Comparison of ENCODE assay signal across 12 cellular contexts in the genomic region with DNA sequence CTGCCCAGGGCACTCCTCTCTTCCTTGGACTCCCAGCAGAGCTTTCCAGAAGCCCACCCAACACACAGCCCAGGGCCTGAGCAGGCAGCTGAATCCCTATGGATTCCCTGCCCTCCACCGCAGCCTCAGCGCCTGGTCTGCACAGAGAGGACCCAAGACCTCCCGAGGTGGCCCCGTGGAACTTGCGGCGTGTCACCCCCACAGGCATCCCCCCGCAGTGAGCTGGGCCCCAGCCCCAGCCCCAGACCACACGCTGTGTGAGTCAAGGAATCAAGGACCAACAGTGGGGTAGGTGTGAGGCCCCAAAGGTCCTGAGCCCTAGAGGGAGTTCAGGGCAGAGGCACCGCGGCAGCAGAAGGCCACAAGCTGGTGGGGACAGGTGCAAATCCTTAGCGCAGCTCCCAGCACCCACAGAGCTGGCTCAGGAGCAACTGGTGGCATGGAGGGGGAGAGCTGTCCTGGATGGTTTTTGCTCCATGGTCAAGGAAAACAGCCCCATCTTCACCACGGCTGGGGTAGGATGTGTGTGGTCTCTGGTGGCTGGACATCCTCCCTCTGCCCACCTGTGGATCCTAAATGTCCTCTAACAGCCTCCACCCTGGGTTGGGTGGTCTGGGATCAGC. TPM values are rescaled to one million over a fixed set of nuclear protein-coding genes. Genes with fewer than 3 reads are reported as not detected.
DNase-seq lines count a peak whose midpoint lies in the region; ATAC-seq and TF ChIP-seq lines count a peak whose summit lies in the region.
"Had no signal": no experiment of that assay in that cellular context is flagged by ENCODE, and none has a peak within 500 bp of the region (broad histone marks: within the 10 kb centered on the region; RNA-seq: fewer than 3 reads in every experiment).

No MANE protein-coding gene starts in this region.

- H3K9me3 ChIP-seq in adrenal gland (replicated peaks in 1 of 3) (no peaks in the 10 kb centered on the region), mesenchymal stem cell (ENCODE audit: control insufficient read depth, low read length) (no peaks in the 10 kb centered on the region), stomach (no peaks in the 10 kb centered on the region), uterus (no peaks in the 10 kb centered on the region)

- H4K91ac ChIP-seq in mesenchymal stem cell (ENCODE audit: low read length): no peak overlapping the region

- WGBS in adrenal gland, 4 donors: 85 to 92% (median 89%) methylated on average over 2 to 12 of the region's 12 CpGs
- WGBS in mesenchymal stem cell: 96% methylated on average over 12 of the region's 12 CpGs
- 89 to 95% (median 94%) methylated on average over 8 to 12 of the region's 12 CpGs for WGBS in stomach, 5 donors

- H3K4me2 ChIP-seq in mesenchymal stem cell (ENCODE audit: low read length, poor library complexity, severe bottlenecking): no peak overlapping the region

- no peak overlapping the region for H2BK15ac ChIP-seq in mesenchymal stem cell (ENCODE audit: low read depth, poor library complexity, severe bottlenecking)

- peak overlapping the region; percentile 27 for H4K8ac ChIP-seq in mesenchymal stem cell (ENCODE audit: low read length)

- H3K27me3 ChIP-seq in adrenal gland: no peaks in the 10 kb centered on the region
- no peaks in the 10 kb centered on the region for H3K27me3 ChIP-seq in mesenchymal stem cell (ENCODE audit: control insufficient read depth in 1 of 2, insufficient read depth in 1 of 2, low read length in 2 of 2)
- no peaks in the 10 kb centered on the region for H3K27me3 ChIP-seq in stomach
- H3K27me3 ChIP-seq in uterus: no peaks in the 10 kb centered on the region

- peak overlapping the region in 1 of 2 experiments; percentile 1 for H2BK12ac ChIP-seq in mesenchymal stem cell (ENCODE audit: low read length in 2 of 2)

- peak overlapping the region in 1 of 2 experiments; percentile 50 for H3K23ac ChIP-seq in mesenchymal stem cell (ENCODE audit: low read length in 2 of 2)

- peak; percentile 49 for DNase-seq in activated CD8-positive, alpha-beta memory T cell treated with anti-CD3 and anti-CD28 coated beads for 24 hours
- DNase-seq in activated CD8-positive, alpha-beta memory T cell treated with anti-CD3 and anti-CD28 coated beads, Interleukin-2, amount 50 U/mL, for 48 hours: no peak
- peak in 4 of 7 donors; percentile 7 to 48 (median 18) for DNase-seq in adrenal gland
- DNase-seq in mesenchymal stem cell: no peak
- no peak for DNase-seq in stomach
- no peak for DNase-seq in uterus
- no peak for DNase-seq in stimulated activated naive CD8-positive, alpha-beta T cell treated with anti-CD3 and anti-CD28 coated beads, Interleukin-15, Interleukin-2, amounts not matched to agents 100 U/mL and 50 U/mL, for 24 hours
- DNase-seq: EL; stimulated activated CD4-positive, alpha-beta T cell treated with anti-CD3 and anti-CD28 coated beads, Interleukin-4, amount 100 ng/mL, for 24 hours had no signal

- H3K79me1 ChIP-seq in mesenchymal stem cell (replicated peaks; ENCODE audit: low read length, poor library complexity, severe bottlenecking): peaks cover 54% of the 10 kb centered on the region

- TF ChIP-seq EP300 in stomach (IDR thresholded peaks at IDR 0.05): no peak

- no peak for ATAC-seq in stimulated activated naive CD8-positive, alpha-beta T cell treated with anti-CD3 and anti-CD28 coated beads, Interleukin-15, Interleukin-2, amounts not matched to agents 100 U/mL and 50 U/mL, for 24 hours
- ATAC-seq in HG03025 (IDR thresholded peaks at IDR 0.05; ENCODE audit: low FRiP score, unreplicated experiment): no peak

- intact Hi-C loops in adrenal gland (cut with DNase I): loop anchor here (10.0 kb wide), 2 partner anchors 125 to 425 kb away; no protein-coding TSS in a partner anchor
- intact Hi-C loops in stomach (cut with DNase I; ENCODE audit: low total_unique reads): no loop called here
- intact Hi-C loops in uterus (cut with DNase I; ENCODE audit: low total_unique reads): no loop called here

- H3K14ac ChIP-seq in mesenchymal stem cell (ENCODE audit: low read length in 2 of 2): no peak overlapping the region

- H3K4me1 ChIP-seq in adrenal gland (replicated peaks in 1 of 2) (peaks cover 78 to 99% of the 10 kb centered on the region in 2 donors), mesenchymal stem cell (ENCODE audit: control insufficient read depth, insufficient read depth, low read depth, low read length) (peaks cover 43% of the 10 kb centered on the region), stomach (peaks cover 63 to 91% (median 85%) of the 10 kb centered on the region in 4 donors), uterus (peaks cover 0 to 15% of the 10 kb centered on the region in 2 donors)

- H2AFZ ChIP-seq in mesenchymal stem cell (ENCODE audit: low read depth, low read length): no peak overlapping the region

- TF ChIP-seq CTCF in adrenal gland (IDR thresholded peaks at IDR 0.05) (no peak), stomach (IDR thresholded peaks at IDR 0.05) (no peak), uterus (IDR thresholded peaks at IDR 0.05) (no peak)

- no peak for TF ChIP-seq POLR2A in adrenal gland (IDR thresholded peaks at IDR 0.05)
- TF ChIP-seq POLR2A in stomach (IDR thresholded peaks at IDR 0.05): no peak
- TF ChIP-seq POLR2A in uterus (IDR thresholded peaks at IDR 0.05): no peak

- H2BK5ac ChIP-seq in mesenchymal stem cell (ENCODE audit: low read depth, low read length, poor library complexity, severe bottlenecking): no peak overlapping the region

- H3K4me3 ChIP-seq in adrenal gland: no peak overlapping the region
- H3K4me3 ChIP-seq in mesenchymal stem cell (ENCODE audit: insufficient read depth in 1 of 2, low read depth in 1 of 2, low read length in 2 of 2): no peak overlapping the region
- no peak overlapping the region for H3K4me3 ChIP-seq in stomach
- H3K4me3 ChIP-seq in uterus: no peak overlapping the region

- H3K27ac ChIP-seq in adrenal gland (peak overlapping the region; percentile 51 to 94 (median 84)), mesenchymal stem cell (ENCODE audit: low read length, poor library complexity, severe bottlenecking) (no peak overlapping the region), stomach (peak overlapping the region in 4 of 5 donors; percentile 21 to 85 (median 70)), uterus (no peak overlapping the region)
- H3K27ac ChIP-seq: epithelial cell of prostate, HL-60 had no signal

- H3K18ac ChIP-seq in mesenchymal stem cell (ENCODE audit: low read depth in 1 of 2, low read length in 2 of 2): peak overlapping the region; percentile 38 to 74

- no peak overlapping the region for H3K9ac ChIP-seq in mesenchymal stem cell (ENCODE audit: low read length)

- no peak overlapping the region for H3K4ac ChIP-seq in mesenchymal stem cell (ENCODE audit: low read depth in 1 of 2, low read length in 2 of 2)

- H3K36me3 ChIP-seq in adrenal gland (replicated peaks in 1 of 2): no peaks in the 10 kb centered on the region
- H3K36me3 ChIP-seq in mesenchymal stem cell (ENCODE audit: control insufficient read depth in 1 of 2, insufficient read depth in 2 of 2, low read depth in 1 of 2, low read length in 2 of 2): peaks cover 0 to 31% of the 10 kb centered on the region in 2 experiments
- peaks cover 0 to 15% (median 2%) of the 10 kb centered on the region in 4 donors for H3K36me3 ChIP-seq in stomach
- H3K36me3 ChIP-seq in uterus: no peaks in the 10 kb centered on the region

- H2BK120ac ChIP-seq in mesenchymal stem cell (ENCODE audit: low read depth, low read length): no peak overlapping the region

- H2AK5ac ChIP-seq in mesenchymal stem cell (ENCODE audit: low read length, severe bottlenecking): peak overlapping the region; percentile 12

RNA-seq across cellular contexts. Expression of gene HS6ST1, which starts 8.5 kb away (rescaled TPM):
- total RNA-seq in adrenal gland (100 to 1,000 TPM in 6 of 8 donors, 10 to 100 TPM in 2; 74.5 to 262 (median 149) TPM), stomach (100 to 1,000 TPM in 1 of 5 donors, 10 to 100 TPM in 2, 1 to 10 TPM in 2; 2.9 to 178 (median 20.7) TPM), uterus (100 to 1,000 TPM in 1 of 4 donors, 10 to 100 TPM in 3; 22.7 to 198 (median 37.4) TPM)
- polyA plus RNA-seq in adrenal gland (10 to 100 TPM; 20.5 to 40.0 (median 35.1) TPM), stomach (10 to 100 TPM in 2 of 3 donors, 1 to 10 TPM in 1; 5.8 to 15.2 (median 10.5) TPM)
- polyA plus RNA-seq in mesenchymal stem cell (2013, experiment 1 of 2): 37.7 TPM
- polyA plus RNA-seq in mesenchymal stem cell (2013, experiment 2 of 2): 37.3 TPM

Comparison
In these comparisons a context has a peak if more than half of its experiments do, and no peak if none do; other contexts are left out.
1. DNase-seq: peak in activated CD8-positive, alpha-beta memory T cell treated with anti-CD3 and anti-CD28 coated beads for 24 hours (single experiment) and adrenal gland (4 of 7); none in activated CD8-positive, alpha-beta memory T cell treated with anti-CD3 and anti-CD28 coated beads, Interleukin-2, amount 50 U/mL, for 48 hours (single experiment), mesenchymal stem cell (single experiment), stomach (single experiment), uterus (0 of 2) and stimulated activated naive CD8-positive, alpha-beta T cell treated with anti-CD3 and anti-CD28 coated beads, Interleukin-15, Interleukin-2, amounts not matched to agents 100 U/mL and 50 U/mL, for 24 hours (single experiment).
2. H3K27ac ChIP-seq: peak in adrenal gland (5 of 5) and stomach (4 of 5); none in mesenchymal stem cell (single experiment) and uterus (0 of 2).
3. intact Hi-C loops: an anchor here in adrenal gland (10.0 kb wide); none called in stomach and uterus.